14 cellular contexts compared by ENCODE assay signal in the genomic region with DNA sequence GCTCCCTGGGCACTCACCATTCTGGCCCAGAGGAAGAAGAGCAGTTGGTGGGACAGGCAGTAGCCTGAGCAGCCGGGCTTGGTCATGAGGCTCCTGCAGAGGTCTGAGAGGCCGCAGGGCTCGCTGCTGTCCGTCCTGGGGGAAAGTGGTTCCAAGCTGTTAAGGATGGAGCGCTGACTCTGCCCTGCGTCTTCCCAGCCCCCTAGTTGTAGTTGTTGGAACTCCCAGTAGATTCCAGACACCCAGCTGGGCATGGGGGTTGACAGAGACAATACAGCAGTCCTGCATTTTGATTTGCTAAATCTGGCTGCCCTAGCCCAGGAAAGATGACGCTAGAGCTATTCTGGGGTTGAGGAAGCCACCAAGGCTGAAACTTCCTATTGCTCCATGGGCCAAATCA. TPM values are rescaled to one million over a fixed set of nuclear protein-coding genes. Genes with fewer than 3 reads are reported as not detected.
A peak's percentile ranks its signal among the peaks of the same experiment; 100 is the strongest.
DNase-seq lines count a peak whose midpoint lies in the region; ATAC-seq and TF ChIP-seq lines count a peak whose summit lies in the region.
"Had no signal": no experiment of that assay in that cellular context is flagged by ENCODE, and none has a peak within 500 bp of the region (broad histone marks: within the 10 kb centered on the region; RNA-seq: fewer than 3 reads in every experiment).

No MANE protein-coding gene starts in this region.

- peaks cover 4% of the 10 kb centered on the region for H3K4me1 Mint-ChIP-seq in endodermal cell

- H2BK120ac ChIP-seq in neuronal stem cell (ENCODE audit: low read depth, low read length) = no peak overlapping the region

- H3K4me1 ChIP-seq in endodermal cell (ENCODE audit: control insufficient read depth, insufficient read depth, low read length) = no peaks in the 10 kb centered on the region
- H3K4me1 ChIP-seq in neuronal stem cell (ENCODE audit: control insufficient read depth in 2 of 2, insufficient read depth in 1 of 2, low read depth in 1 of 2, low read length in 2 of 2) = peaks cover 2 to 8% of the 10 kb centered on the region in 2 donors

- H3K9ac ChIP-seq in endodermal cell (ENCODE audit: extremely low read depth, low read length, poor library complexity, severe bottlenecking) = no peak overlapping the region
- H3K9ac ChIP-seq in neuronal stem cell (ENCODE audit: low read depth, low read length, poor library complexity) = no peak overlapping the region

- H3K4me3 Mint-ChIP-seq in endodermal cell = no peak overlapping the region

- H3K36me3 ChIP-seq in MG63 (no peaks in the 10 kb centered on the region), endodermal cell (ENCODE audit: control insufficient read depth, insufficient read depth, low read length) (no peaks in the 10 kb centered on the region), neuronal stem cell (replicated peaks in 1 of 2; ENCODE audit: control insufficient read depth in 2 of 2, insufficient read depth in 2 of 2, low read length in 2 of 2) (no peaks in the 10 kb centered on the region)

- H3K4ac ChIP-seq in neuronal stem cell (ENCODE audit: low read length) = no peak overlapping the region

- no peak for ATAC-seq in GM21515 (IDR thresholded peaks at IDR 0.05; ENCODE audit: unreplicated experiment)

- peaks cover 6% of the 10 kb centered on the region for H3K27me3 Mint-ChIP-seq in endodermal cell (ENCODE audit: insufficient read depth)

- peak overlapping the region; percentile 9 for H2BK15ac ChIP-seq in neuronal stem cell (ENCODE audit: low read length)

- peak overlapping the region; percentile 43 for H2AFZ ChIP-seq in neuronal stem cell (ENCODE audit: low read length)

- DNase-seq in DMS 273 (lab: John Stamatoyannopoulos, UW; ENCODE audit: unreplicated experiment) (peak; percentile 47), DMS 273 treated with DMSO at 0.1 percent for 48 hours (lab: John Stamatoyannopoulos, UW) (no peak), MG63 (peak; percentile 31), endodermal cell (peak; percentile 96), neuronal stem cell (ENCODE audit: low spot score) (peak; percentile 48), NCI-H446 (lab: John Stamatoyannopoulos, UW) (no peak), NCI-H510A treated with DMSO at 0.1 percent for 48 hours (lab: John Stamatoyannopoulos, UW) (no peak)
- DNase-seq: 8988T; activated CD4-positive, alpha-beta T cell treated with anti-CD3 and anti-CD28 coated beads, Interleukin-2, amount 50 U/mL, for 48 hours; activated naive CD4-positive, alpha-beta T cell treated with anti-CD3 and anti-CD28 coated beads, Interleukin-2, amount 50 U/mL, for 16 hours; effector CD8-positive, alpha-beta T cell; NCI-H526 treated with DMSO at 0.1 percent for 48 hours had no signal

- H2AK5ac ChIP-seq in neuronal stem cell (ENCODE audit: low read depth, low read length) = peak overlapping the region; percentile 8

- H4K8ac ChIP-seq in neuronal stem cell (ENCODE audit: low read depth, low read length) = no peak overlapping the region

- no peak overlapping the region for H3K4me2 ChIP-seq in neuronal stem cell (ENCODE audit: insufficient read depth, low read length, poor library complexity, severe bottlenecking)

- TF ChIP-seq CTCF in endodermal cell (conservative IDR thresholded peaks at IDR 0.05) = peak; percentile 79

- H3K23ac ChIP-seq in neuronal stem cell (ENCODE audit: low read depth, low read length, poor library complexity) = no peak overlapping the region

- H4K91ac ChIP-seq in neuronal stem cell (ENCODE audit: low read depth, low read length, poor library complexity) = no peak overlapping the region

- no peak overlapping the region for H3K27ac ChIP-seq in endodermal cell (ENCODE audit: low read depth, low read length)
- H3K27ac ChIP-seq in neuronal stem cell (replicated peaks; ENCODE audit: low read length) = no peak overlapping the region

- 17 to 30% methylated on average over 2 to 7 of the region's 7 CpGs for WGBS in endodermal cell (ENCODE audit: insufficient coverage in 1 of 2, insufficient read length in 1 of 2), 2 experiments
- WGBS in neuronal stem cell (ENCODE audit: extremely low coverage in 2 of 2, insufficient read length in 2 of 2, insufficient replicate concordance in 1 of 2), 2 donors = no CpG with 5 or more reads among the region's 7 CpGs

- H3K4me3 ChIP-seq in MG63 (no peak overlapping the region), endodermal cell (ENCODE audit: low read length) (no peak overlapping the region), neuronal stem cell (ENCODE audit: low read length in 2 of 2) (no peak overlapping the region)

- peak overlapping the region; percentile 13 for H2BK5ac ChIP-seq in neuronal stem cell (ENCODE audit: low read length)

- H3K9me3 ChIP-seq in MG63 (no peaks in the 10 kb centered on the region), endodermal cell (ENCODE audit: control insufficient read depth, low read length) (no peaks in the 10 kb centered on the region), neuronal stem cell (replicated peaks in 1 of 2; ENCODE audit: control insufficient read depth in 2 of 2, insufficient read depth in 1 of 2, low read depth in 1 of 2, low read length in 2 of 2) (peaks cover 0 to 2% of the 10 kb centered on the region in 2 donors)

- no peak overlapping the region for H3K14ac ChIP-seq in neuronal stem cell (ENCODE audit: low read length)

- H3K9me3 Mint-ChIP-seq in endodermal cell = no peaks in the 10 kb centered on the region

- peak overlapping the region; percentile 84 for H3K27ac Mint-ChIP-seq in endodermal cell

- peaks cover 17% of the 10 kb centered on the region for H3K27me3 ChIP-seq in MG63
- no peaks in the 10 kb centered on the region for H3K27me3 ChIP-seq in endodermal cell (ENCODE audit: control insufficient read depth, insufficient read depth, low read length, poor library complexity, severe bottlenecking)
- peaks cover 0 to 2% (median 0%) of the 10 kb centered on the region in 3 experiments for H3K27me3 ChIP-seq in neuronal stem cell (ENCODE audit: control insufficient read depth in 3 of 3, insufficient read depth in 3 of 3, low read depth in 1 of 3, low read length in 3 of 3)

- no peak overlapping the region for H2BK12ac ChIP-seq in neuronal stem cell (ENCODE audit: low read length)

- H3K79me1 ChIP-seq in neuronal stem cell (ENCODE audit: low read depth, low read length) = peaks cover 1% of the 10 kb centered on the region

- no peaks in the 10 kb centered on the region for H3K36me3 Mint-ChIP-seq in endodermal cell (ENCODE audit: low read depth)

- peak overlapping the region; percentile 31 for H3K18ac ChIP-seq in neuronal stem cell (ENCODE audit: low read length)

RNA-seq across cellular contexts. Expression of a gene that starts 7.3 kb away (rescaled TPM):
- not detected in 2 replicates for total RNA-seq in MG63 (2014; rRNA removed; shearing (Covaris generic); ENCODE audit: low replicate concordance)
- under 1 TPM in 1 of 2 donors, not detected in 1; 0.51 TPM for total RNA-seq in endodermal cell
- polyA plus RNA-seq in endodermal cell (2013, experiment 1 of 2) = 1.0 TPM
- polyA plus RNA-seq in endodermal cell (2013, experiment 2 of 2) = 1.1 TPM
- polyA plus RNA-seq in neuronal stem cell (2013, experiment 1 of 2) = 0.52 TPM
- polyA plus RNA-seq in neuronal stem cell (2013, experiment 2 of 2) = 0.72 TPM
- polyA plus RNA-seq: neural cell had no signal

RNA-seq across cellular contexts. Expression of a gene that starts 13.2 kb away (rescaled TPM):
- 30.4 and 53.2 TPM in 2 replicates for total RNA-seq in MG63 (2014; rRNA removed; shearing (Covaris generic); ENCODE audit: low replicate concordance)
- 10 to 100 TPM; 25.1 to 32.3 TPM for total RNA-seq in endodermal cell
- polyA plus RNA-seq in endodermal cell (2013, experiment 1 of 2) = 12.9 TPM
- polyA plus RNA-seq in endodermal cell (2013, experiment 2 of 2) = 13.7 TPM
- polyA plus RNA-seq in neuronal stem cell (2013, experiment 1 of 2) = 7.9 TPM
- polyA plus RNA-seq in neuronal stem cell (2013, experiment 2 of 2) = 8.4 TPM

RNA-seq across cellular contexts. Expression of a gene that starts 24.7 kb away (rescaled TPM):
- 43.8 and 55.4 TPM in 2 replicates for total RNA-seq in MG63 (2014; rRNA removed; shearing (Covaris generic); ENCODE audit: low replicate concordance)
- total RNA-seq in endodermal cell = 10 to 100 TPM; 12.7 to 14.0 TPM
- 6.8 TPM for polyA plus RNA-seq in endodermal cell (2013, experiment 1 of 2)
- 6.3 TPM for polyA plus RNA-seq in endodermal cell (2013, experiment 2 of 2)
- polyA plus RNA-seq in neuronal stem cell (2013, experiment 1 of 2) = 3.1 TPM
- 2.7 TPM for polyA plus RNA-seq in neuronal stem cell (2013, experiment 2 of 2)

RNA-seq across cellular contexts. Expression of a gene that starts 39.1 kb away (rescaled TPM):
- 19.5 and 19.7 TPM in 2 replicates for total RNA-seq in MG63 (2014; rRNA removed; shearing (Covaris generic); ENCODE audit: low replicate concordance)
- total RNA-seq in endodermal cell = 10 to 100 TPM in 1 of 2 donors, 1 to 10 TPM in 1; 8.6 to 15.6 TPM
- 11.7 TPM for polyA plus RNA-seq in endodermal cell (2013, experiment 1 of 2)
- polyA plus RNA-seq in endodermal cell (2013, experiment 2 of 2) = 10.2 TPM
- polyA plus RNA-seq in neuronal stem cell (2013, experiment 1 of 2) = 9.2 TPM
- 8.9 TPM for polyA plus RNA-seq in neuronal stem cell (2013, experiment 2 of 2)

Comparison
In these comparisons a context has a peak if more than half of its experiments do, and no peak if none do; other contexts are left out.
1. DNase-seq: peak in DMS 273 (single experiment), MG63 (single experiment), endodermal cell (single experiment) and neuronal stem cell (single experiment); none in DMS 273 treated with DMSO at 0.1 percent for 48 hours (single experiment), NCI-H446 (0 of 2) and NCI-H510A treated with DMSO at 0.1 percent for 48 hours (single experiment).